8 cellular contexts compared by ENCODE assay signal in genomic region chrX:7926914-7927258, GRCh38. TPM values are rescaled to one million over a fixed set of nuclear protein-coding genes. Genes with fewer than 3 reads are reported as not detected.
DNase-seq lines count a peak whose midpoint lies in the region; ATAC-seq and TF ChIP-seq lines count a peak whose summit lies in the region.

No MANE protein-coding gene starts in this region.

- WGBS in suprapubic skin = no CpG with 5 or more reads among the region's 20 CpGs

- H3K9me3 ChIP-seq in iPS-20b (ENCODE audit: insufficient read depth, low read depth, low read length) (no peaks in the 10 kb centered on the region), suprapubic skin (no peaks in the 10 kb centered on the region), BE2C (no peaks in the 10 kb centered on the region)

- H3K9ac ChIP-seq in iPS-20b (ENCODE audit: low read depth, low read length) = peak overlapping the region; percentile 88

- no peak for TF ChIP-seq CTCF in suprapubic skin (IDR thresholded peaks at IDR 0.05)
- no peak for TF ChIP-seq CTCF in BE2C (IDR thresholded peaks at IDR 0.05; ENCODE audit: low read depth, low read length)

- peak overlapping the region; percentile 94 for H3K27ac Mint-ChIP-seq in activated naive CD4-positive, alpha-beta T cell treated with anti-CD3 and anti-CD28 coated beads, Interleukin-2, amount 10 ng/mL, durations not matched to agents 7 days and 5 days
- H3K27ac Mint-ChIP-seq in activated CD8-positive, alpha-beta T cell treated with anti-CD3 and anti-CD28 coated beads, Interleukin-2, amount 10 ng/mL, durations not matched to agents 7 days and 5 days = peak overlapping the region; percentile 97

- no peak for DNase-seq in activated naive CD4-positive, alpha-beta T cell treated with anti-CD3 and anti-CD28 coated beads, Interleukin-2, amount 10 ng/mL, durations not matched to agents 7 days and 5 days
- DNase-seq in activated naive CD4-positive, alpha-beta T cell treated with anti-CD3 and anti-CD28 coated beads, Interleukin-2, amount 50 U/mL, for 16 hours = no peak
- DNase-seq in activated CD8-positive, alpha-beta T cell treated with anti-CD3 and anti-CD28 coated beads, Interleukin-2, amount 10 ng/mL, durations not matched to agents 7 days and 5 days = no peak
- DNase-seq in suprapubic skin (ENCODE audit: low spot score in 2 of 2) (peak in 1 of 2 donors; percentile 60), BE2C (no peak), NCI-H2029 treated with DMSO at 0.1 percent for 48 hours (lab: John Stamatoyannopoulos, UW) (no peak)

- TF ChIP-seq POLR2A in suprapubic skin (IDR thresholded peaks at IDR 0.05) = no peak

- H3K36me3 ChIP-seq in iPS-20b (ENCODE audit: insufficient read depth, low read depth, low read length) (no peaks in the 10 kb centered on the region), suprapubic skin (peaks cover 3% of the 10 kb centered on the region), BE2C (no peaks in the 10 kb centered on the region)

- TF ChIP-seq EP300 in suprapubic skin (IDR thresholded peaks at IDR 0.05) = no peak

- peaks cover 27% of the 10 kb centered on the region for H3K4me1 Mint-ChIP-seq in activated naive CD4-positive, alpha-beta T cell treated with anti-CD3 and anti-CD28 coated beads, Interleukin-2, amount 10 ng/mL, durations not matched to agents 7 days and 5 days
- H3K4me1 Mint-ChIP-seq in activated CD8-positive, alpha-beta T cell treated with anti-CD3 and anti-CD28 coated beads, Interleukin-2, amount 10 ng/mL, durations not matched to agents 7 days and 5 days (ENCODE audit: low read depth) = peaks cover 21% of the 10 kb centered on the region

- POLR2A ChIA-PET in activated CD8-positive, alpha-beta T cell treated with anti-CD3 and anti-CD28 coated beads, Interleukin-2, amount 10 ng/mL, durations not matched to agents 7 days and 5 days (lab: Charles Lee) = no interaction called here

- H3K4me3 ChIP-seq in iPS-20b (ENCODE audit: low read length) = peak overlapping the region; percentile 95
- H3K4me3 ChIP-seq in suprapubic skin = peak overlapping the region; percentile 56
- no peak overlapping the region for H3K4me3 ChIP-seq in BE2C (ENCODE audit: low read depth, low read length)

- H3K27me3 ChIP-seq in iPS-20b (ENCODE audit: insufficient read depth, low read length) (no peaks in the 10 kb centered on the region), suprapubic skin (no peaks in the 10 kb centered on the region), BE2C (no peaks in the 10 kb centered on the region)

- ATAC-seq in activated CD8-positive, alpha-beta T cell treated with anti-CD3 and anti-CD28 coated beads, Interleukin-2, amount 10 ng/mL, durations not matched to agents 7 days and 5 days = no peak
- no peak for ATAC-seq in HG03469 (IDR thresholded peaks at IDR 0.05; ENCODE audit: unreplicated experiment)

- no peaks in the 10 kb centered on the region for H3K27me3 Mint-ChIP-seq in activated naive CD4-positive, alpha-beta T cell treated with anti-CD3 and anti-CD28 coated beads, Interleukin-2, amount 10 ng/mL, durations not matched to agents 7 days and 5 days
- no peaks in the 10 kb centered on the region for H3K27me3 Mint-ChIP-seq in activated CD8-positive, alpha-beta T cell treated with anti-CD3 and anti-CD28 coated beads, Interleukin-2, amount 10 ng/mL, durations not matched to agents 7 days and 5 days (ENCODE audit: low read depth)

- CTCF ChIA-PET in activated naive CD4-positive, alpha-beta T cell treated with anti-CD3 and anti-CD28 coated beads, Interleukin-2, amount 10 ng/mL, durations not matched to agents 7 days and 5 days (lab: Charles Lee) = no interaction called here
- CTCF ChIA-PET in activated CD8-positive, alpha-beta T cell treated with anti-CD3 and anti-CD28 coated beads, Interleukin-2, amount 10 ng/mL, durations not matched to agents 7 days and 5 days (lab: Charles Lee) = no interaction called here

- H3K9me3 Mint-ChIP-seq in activated naive CD4-positive, alpha-beta T cell treated with anti-CD3 and anti-CD28 coated beads, Interleukin-2, amount 10 ng/mL, durations not matched to agents 7 days and 5 days = no peaks in the 10 kb centered on the region
- H3K9me3 Mint-ChIP-seq in activated CD8-positive, alpha-beta T cell treated with anti-CD3 and anti-CD28 coated beads, Interleukin-2, amount 10 ng/mL, durations not matched to agents 7 days and 5 days (ENCODE audit: insufficient read depth) = no peaks in the 10 kb centered on the region

- H3K4me1 ChIP-seq in iPS-20b (ENCODE audit: insufficient read depth, low read length) (peaks cover 4% of the 10 kb centered on the region; the same call in 1 of the 2 replicates), suprapubic skin (peaks cover 4% of the 10 kb centered on the region), BE2C (no peaks in the 10 kb centered on the region)

- H3K36me3 Mint-ChIP-seq in activated naive CD4-positive, alpha-beta T cell treated with anti-CD3 and anti-CD28 coated beads, Interleukin-2, amount 10 ng/mL, durations not matched to agents 7 days and 5 days = peaks cover 3% of the 10 kb centered on the region
- no peaks in the 10 kb centered on the region for H3K36me3 Mint-ChIP-seq in activated CD8-positive, alpha-beta T cell treated with anti-CD3 and anti-CD28 coated beads, Interleukin-2, amount 10 ng/mL, durations not matched to agents 7 days and 5 days (ENCODE audit: low read depth)

- H3K4me3 Mint-ChIP-seq in activated naive CD4-positive, alpha-beta T cell treated with anti-CD3 and anti-CD28 coated beads, Interleukin-2, amount 10 ng/mL, durations not matched to agents 7 days and 5 days = peak overlapping the region; percentile 88
- peak overlapping the region; percentile 87 for H3K4me3 Mint-ChIP-seq in activated CD8-positive, alpha-beta T cell treated with anti-CD3 and anti-CD28 coated beads, Interleukin-2, amount 10 ng/mL, durations not matched to agents 7 days and 5 days

- H3K27ac ChIP-seq in iPS-20b (ENCODE audit: low read length) (no peak overlapping the region), suprapubic skin (peak overlapping the region; percentile 81)

RNA-seq across cellular contexts. Expression of gene PNPLA4, which starts 0.3 kb away (rescaled TPM):
- total RNA-seq in activated CD8-positive, alpha-beta T cell treated with anti-CD3 and anti-CD28 coated beads, Interleukin-2, amount 10 ng/mL, durations not matched to agents 7 days and 5 days = 1 to 10 TPM; 6.0 to 7.7 TPM
- 10 to 100 TPM; 10.9 to 15.7 (median 12.1) TPM for total RNA-seq in suprapubic skin
- not detected for polyA plus RNA-seq in BE2C (2012; ENCODE audit: insufficient read depth, insufficient read length, low read depth)
